In the genomic region with DNA sequence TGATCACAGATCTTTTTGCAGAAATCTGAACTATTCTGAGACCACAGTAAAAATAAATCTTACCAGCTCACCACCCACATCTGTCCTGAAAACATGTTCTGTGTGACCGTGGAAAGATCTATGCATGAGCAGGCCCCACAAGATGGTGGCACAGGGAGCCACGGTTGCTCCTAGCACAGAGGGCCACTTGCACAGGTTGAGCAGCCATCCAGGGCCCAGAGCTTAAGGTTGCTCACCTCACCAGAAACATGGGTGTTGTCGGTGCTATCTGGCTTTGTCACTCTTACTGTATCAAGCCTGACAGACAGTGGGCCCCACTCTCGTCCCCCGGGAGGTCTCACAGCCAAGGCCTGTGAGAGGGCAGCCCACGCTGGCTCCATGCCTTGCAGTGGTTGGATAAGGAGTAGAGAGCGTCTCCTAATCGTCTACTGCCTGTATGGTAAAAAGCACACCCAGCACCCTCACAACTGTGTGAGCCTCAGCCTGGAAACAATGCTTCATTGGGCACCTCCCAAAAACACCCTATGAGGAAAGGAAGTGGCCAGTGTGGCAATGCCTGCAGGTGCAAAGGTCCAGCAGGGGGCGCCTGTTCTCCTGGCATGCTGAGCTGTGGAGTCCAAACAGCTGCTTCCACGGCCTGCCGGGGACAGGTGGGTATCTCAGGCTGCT, we compare ENCODE assay signal across 8 cellular contexts. TPM values are rescaled to one million over a fixed set of nuclear protein-coding genes. Genes with fewer than 3 reads are reported as not detected.
DNase-seq lines count a peak whose midpoint lies in the region; ATAC-seq, FAIRE-seq and TF ChIP-seq lines count a peak whose summit lies in the region.

No MANE protein-coding gene starts in this region.

- H3K9me3 ChIP-seq in trophoblast cell (ENCODE audit: insufficient read depth, low read depth, low read length) (no peaks in the 10 kb centered on the region), upper lobe of right lung (no peaks in the 10 kb centered on the region)

- no peaks in the 10 kb centered on the region for H3K79me2 ChIP-seq in trophoblast cell (ENCODE audit: control insufficient read depth, insufficient read depth, low read length, poor library complexity)

- no peak overlapping the region for H3K9ac ChIP-seq in trophoblast cell (ENCODE audit: low read length)

- ATAC-seq in upper lobe of right lung = peak; percentile 89

- H3K23ac ChIP-seq in trophoblast cell (ENCODE audit: low read length) = no peak overlapping the region

- no peak overlapping the region for H2BK5ac ChIP-seq in trophoblast cell (ENCODE audit: low read depth, low read length, poor library complexity)

- H3K36me3 Mint-ChIP-seq in activated T-helper 1 cell treated with anti-CD3 and anti-CD28 coated beads, Interleukin-12 subunit alpha, Interleukin-12 subunit beta, Interleukin-2, Interleukin-4 antibody, amounts not matched to agents 30 ng/mL and 10 ng/mL and 1 ng/mL, durations not matched to agents 14 hours and 24 hours and 36 hours (ENCODE audit: low read depth) = peaks cover 30% of the 10 kb centered on the region

- no peak overlapping the region for H4K91ac ChIP-seq in trophoblast cell (ENCODE audit: low read depth, low read length)

- no peak overlapping the region for H3K4me2 ChIP-seq in trophoblast cell (ENCODE audit: low read length)

- WGBS in trophoblast cell (ENCODE audit: extremely low coverage, insufficient coverage, insufficient read length) = no CpG with 5 or more reads among the region's 11 CpGs

- peak overlapping the region; percentile 27 for H3K27ac Mint-ChIP-seq in activated T-helper 1 cell treated with anti-CD3 and anti-CD28 coated beads, Interleukin-12 subunit alpha, Interleukin-12 subunit beta, Interleukin-2, Interleukin-4 antibody, amounts not matched to agents 30 ng/mL and 10 ng/mL and 1 ng/mL, durations not matched to agents 14 hours and 24 hours and 36 hours

- H2BK12ac ChIP-seq in trophoblast cell (ENCODE audit: low read length) = no peak overlapping the region

- H3K36me3 ChIP-seq in trophoblast cell (ENCODE audit: control insufficient read depth in 1 of 2, insufficient read depth in 2 of 2, low read length in 2 of 2) (peaks cover 43 to 45% of the 10 kb centered on the region in 2 experiments), upper lobe of right lung (peaks cover 71% of the 10 kb centered on the region)

- H3K27me3 Mint-ChIP-seq in activated T-helper 1 cell treated with anti-CD3 and anti-CD28 coated beads, Interleukin-12 subunit alpha, Interleukin-12 subunit beta, Interleukin-2, Interleukin-4 antibody, amounts not matched to agents 30 ng/mL and 10 ng/mL and 1 ng/mL, durations not matched to agents 14 hours and 24 hours and 36 hours (ENCODE audit: insufficient read depth) = no peaks in the 10 kb centered on the region

- no peak overlapping the region for H3K4me3 Mint-ChIP-seq in activated T-helper 1 cell treated with anti-CD3 and anti-CD28 coated beads, Interleukin-12 subunit alpha, Interleukin-12 subunit beta, Interleukin-2, Interleukin-4 antibody, amounts not matched to agents 30 ng/mL and 10 ng/mL and 1 ng/mL, durations not matched to agents 14 hours and 24 hours and 36 hours

- no peak overlapping the region for H3K18ac ChIP-seq in trophoblast cell (ENCODE audit: low read length)

- intact Hi-C loops in activated T-helper 1 cell treated with anti-CD3 and anti-CD28 coated beads, Interleukin-12 subunit alpha, Interleukin-12 subunit beta, Interleukin-2, Interleukin-4 antibody, amounts not matched to agents 30 ng/mL and 10 ng/mL and 1 ng/mL, durations not matched to agents 14 hours and 24 hours and 36 hours (cut with micrococcal nuclease) = loop anchor here (1.0 to 2.0 kb wide), 3 partner anchors 19 to 333 kb away; a partner anchor contains a TSS
- intact Hi-C loops in upper lobe of right lung (cut with DNase I) = no loop called here

- H3K79me1 ChIP-seq in trophoblast cell (ENCODE audit: low read length) = no peaks in the 10 kb centered on the region

- H3K14ac ChIP-seq in trophoblast cell (ENCODE audit: low read length) = no peak overlapping the region

- DNase-seq in SIG-M5 treated with dmso at 0.1 percent for 504 hours (lab: John Stamatoyannopoulos, UW; ENCODE audit: unreplicated experiment) = peak; percentile 81
- DNase-seq in SIG-M5 (lab: John Stamatoyannopoulos, UW) = no peak
- peak; percentile 61 to 84 for DNase-seq in HL-60 (ENCODE audit: low read depth in 1 of 2, low spot score in 1 of 2)
- peak; percentile 78 for DNase-seq in RPMI8226
- DNase-seq in activated T-helper 1 cell treated with anti-CD3 and anti-CD28 coated beads, Interleukin-12 subunit alpha, Interleukin-12 subunit beta, Interleukin-2, Interleukin-4 antibody, amounts not matched to agents 30 ng/mL and 10 ng/mL and 1 ng/mL, durations not matched to agents 14 hours and 24 hours and 36 hours (ENCODE audit: low spot score) = peak; percentile 62
- peak; percentile 44 to 56 for DNase-seq in frontal cortex (ENCODE audit: low spot score in 2 of 2)
- DNase-seq in trophoblast cell = peak; percentile 86 to 90
- DNase-seq in upper lobe of right lung = peak; percentile 90

- H3K4me3 ChIP-seq in HL-60 (replicated peaks; ENCODE audit: insufficient read depth, low read length) (no peak overlapping the region), trophoblast cell (ENCODE audit: low read depth, low read length) (no peak overlapping the region), upper lobe of right lung (no peak overlapping the region)

- peaks cover 15% of the 10 kb centered on the region for H3K4me1 Mint-ChIP-seq in activated T-helper 1 cell treated with anti-CD3 and anti-CD28 coated beads, Interleukin-12 subunit alpha, Interleukin-12 subunit beta, Interleukin-2, Interleukin-4 antibody, amounts not matched to agents 30 ng/mL and 10 ng/mL and 1 ng/mL, durations not matched to agents 14 hours and 24 hours and 36 hours (ENCODE audit: low read depth)

- no peak overlapping the region for H3K27ac ChIP-seq in HL-60 (replicated peaks)
- H3K27ac ChIP-seq in trophoblast cell (ENCODE audit: low read depth, low read length) = no peak overlapping the region
- H3K27ac ChIP-seq in upper lobe of right lung = no peak overlapping the region

- no peaks in the 10 kb centered on the region for H3K9me3 Mint-ChIP-seq in activated T-helper 1 cell treated with anti-CD3 and anti-CD28 coated beads, Interleukin-12 subunit alpha, Interleukin-12 subunit beta, Interleukin-2, Interleukin-4 antibody, amounts not matched to agents 30 ng/mL and 10 ng/mL and 1 ng/mL, durations not matched to agents 14 hours and 24 hours and 36 hours

- H4K8ac ChIP-seq in trophoblast cell (ENCODE audit: low read depth, low read length) = no peak overlapping the region

- no peaks in the 10 kb centered on the region for H3K4me1 ChIP-seq in trophoblast cell (ENCODE audit: control insufficient read depth in 1 of 2, insufficient read depth in 2 of 2, low read length in 2 of 2)
- no peaks in the 10 kb centered on the region for H3K4me1 ChIP-seq in upper lobe of right lung

- TF ChIP-seq CTCF in HL-60 (IDR thresholded peaks at IDR 0.05; ENCODE audit: insufficient read depth, low read length) = peak; percentile 96
- peak; percentile 83 for TF ChIP-seq CTCF in upper lobe of right lung (IDR thresholded peaks at IDR 0.05)

- H4K12ac ChIP-seq in trophoblast cell (ENCODE audit: low read depth, low read length) = no peak overlapping the region

- no peak for FAIRE-seq in frontal cortex (lab: Jason Lieb, UNC)

- H3K27me3 ChIP-seq in HL-60 (ENCODE audit: insufficient read depth, poor library complexity, severe bottlenecking) (no peaks in the 10 kb centered on the region), trophoblast cell (ENCODE audit: insufficient read depth, low read length) (no peaks in the 10 kb centered on the region), upper lobe of right lung (no peaks in the 10 kb centered on the region)

- no peak overlapping the region for H2AK5ac ChIP-seq in trophoblast cell (ENCODE audit: low read length)

- no peak overlapping the region for H3K4ac ChIP-seq in trophoblast cell (ENCODE audit: low read depth, low read length)

- H2AFZ ChIP-seq in trophoblast cell (ENCODE audit: insufficient read depth, low read length, poor library complexity) = no peak overlapping the region

- H2BK120ac ChIP-seq in trophoblast cell (ENCODE audit: insufficient read depth, low read length, poor library complexity) = no peak overlapping the region

RNA-seq across cellular contexts. Expression of a gene that starts 19.6 kb away (rescaled TPM):
- 29.0 and 32.1 TPM in 2 replicates for total RNA-seq in activated T-helper 1 cell treated with anti-CD3 and anti-CD28 coated beads, Interleukin-12 subunit alpha, Interleukin-12 subunit beta, Interleukin-2, Interleukin-4 antibody, amounts not matched to agents 30 ng/mL and 10 ng/mL and 1 ng/mL, durations not matched to agents 14 hours and 24 hours and 36 hours
- total RNA-seq in frontal cortex (33.0 TPM), upper lobe of right lung (110 TPM)
- 229 and 231 TPM in 2 replicates for polyA plus RNA-seq in trophoblast cell (2013)

RNA-seq across cellular contexts. Expression of a gene that starts 49.4 kb away (rescaled TPM):
- total RNA-seq in activated T-helper 1 cell treated with anti-CD3 and anti-CD28 coated beads, Interleukin-12 subunit alpha, Interleukin-12 subunit beta, Interleukin-2, Interleukin-4 antibody, amounts not matched to agents 30 ng/mL and 10 ng/mL and 1 ng/mL, durations not matched to agents 14 hours and 24 hours and 36 hours = 66.8 and 70.6 TPM in 2 replicates
- total RNA-seq in frontal cortex = 33.8 TPM
- 25.2 and 26.2 TPM in 2 replicates for polyA plus RNA-seq in trophoblast cell (2013)
- total RNA-seq in upper lobe of right lung = 35.4 TPM
